23 cellular contexts compared by ENCODE assay signal in the genomic region with DNA sequence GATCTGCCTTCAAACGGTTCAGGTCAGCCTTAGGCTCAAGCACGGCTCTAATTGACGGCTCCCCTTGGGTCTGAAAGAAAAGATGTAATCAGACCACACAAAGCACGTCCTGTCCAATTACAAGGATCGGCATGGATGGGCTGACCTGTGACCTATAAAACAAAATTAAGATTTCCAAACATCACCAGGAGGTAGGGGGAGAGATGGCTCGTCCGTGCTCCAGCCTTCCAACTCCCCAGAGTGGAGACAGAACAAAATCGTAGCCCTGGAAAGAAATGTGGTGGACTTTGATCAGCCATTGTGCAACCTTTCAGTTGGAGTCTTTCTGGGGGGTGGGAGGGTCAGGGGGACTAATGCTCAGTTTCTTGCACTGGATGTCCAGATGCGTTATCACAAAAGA.
DNase-seq lines count a peak whose midpoint lies in the region; ATAC-seq and TF ChIP-seq lines count a peak whose summit lies in the region.
"Had no signal": no experiment of that assay in that cellular context is flagged by ENCODE, and none has a peak within 500 bp of the region (broad histone marks: within the 10 kb centered on the region; RNA-seq: fewer than 3 reads in every experiment).

No MANE protein-coding gene starts in this region.

- peaks cover 20% of the 10 kb centered on the region for H3K4me1 Mint-ChIP-seq in progenitor cell of endocrine pancreas (ENCODE audit: low read depth)
- peaks cover 26% of the 10 kb centered on the region for H3K4me1 Mint-ChIP-seq in type B pancreatic cell (ENCODE audit: unreplicated experiment)
- no peaks in the 10 kb centered on the region for H3K4me1 Mint-ChIP-seq in T-helper 2 cell treated with Interferon-gamma antibody and Interleukin-4, amounts not matched to agents 5 μg/mL and 100 μg/mL, for 36 hours (ENCODE audit: low read depth)
- H3K4me1 Mint-ChIP-seq: CD4-positive, CD25-positive, alpha-beta regulatory T cell had no signal

- peaks cover 35% of the 10 kb centered on the region for H3K4me1 ChIP-seq in ectodermal cell (ENCODE audit: control insufficient read depth, insufficient read depth, low read length)
- H3K4me1 ChIP-seq in right lobe of liver = peaks cover 0 to 36% (median 15%) of the 10 kb centered on the region in 4 donors
- H3K4me1 ChIP-seq in ascending aorta = no peaks in the 10 kb centered on the region
- H3K4me1 ChIP-seq: BLaER1 had no signal

- H3K27me3 Mint-ChIP-seq in progenitor cell of endocrine pancreas = peaks cover 49% of the 10 kb centered on the region
- peaks cover 28% of the 10 kb centered on the region for H3K27me3 Mint-ChIP-seq in type B pancreatic cell
- H3K27me3 Mint-ChIP-seq in T-helper 2 cell treated with Interferon-gamma antibody and Interleukin-4, amounts not matched to agents 5 μg/mL and 100 μg/mL, for 36 hours (ENCODE audit: low read depth) = peaks cover 5% of the 10 kb centered on the region

- 30 to 33% methylated on average over 9 of the region's 9 CpGs for WGBS in ectodermal cell, 2 experiments
- WGBS in right lobe of liver (ENCODE audit: insufficient coverage, low coverage, low lambda C conversion rate, missing lambda C conversion rate) = 44% methylated on average over 9 of the region's 9 CpGs

- H3K4me3 Mint-ChIP-seq in progenitor cell of endocrine pancreas (ENCODE audit: low read depth) (peak overlapping the region; percentile 31), type B pancreatic cell (peak overlapping the region; percentile 48)
- H3K4me3 Mint-ChIP-seq in T-helper 2 cell treated with Interferon-gamma antibody and Interleukin-4, amounts not matched to agents 5 μg/mL and 100 μg/mL, for 36 hours = no peak overlapping the region
- H3K4me3 Mint-ChIP-seq: CD4-positive, CD25-positive, alpha-beta regulatory T cell had no signal

- no peak overlapping the region for H3K27ac Mint-ChIP-seq in progenitor cell of endocrine pancreas
- H3K27ac Mint-ChIP-seq in type B pancreatic cell = peak overlapping the region; percentile 4
- no peak overlapping the region for H3K27ac Mint-ChIP-seq in T-helper 2 cell treated with Interferon-gamma antibody and Interleukin-4, amounts not matched to agents 5 μg/mL and 100 μg/mL, for 36 hours
- H3K27ac Mint-ChIP-seq: CD4-positive, CD25-positive, alpha-beta regulatory T cell had no signal

- no peak for TF ChIP-seq POLR2A in right lobe of liver (IDR thresholded peaks at IDR 0.05)

- ATAC-seq in right lobe of liver (peak; percentile 55 to 74 (median 70)), HG02610 (IDR thresholded peaks at IDR 0.05; ENCODE audit: unreplicated experiment) (no peak)

- H3K4me3 ChIP-seq in ectodermal cell (ENCODE audit: insufficient read depth, low read depth, low read length) (no peak overlapping the region), right lobe of liver (peak overlapping the region in 2 of 3 donors; percentile 10 to 26), ascending aorta (no peak overlapping the region)
- H3K4me3 ChIP-seq: BLaER1, GM23248, MG63, PC-9 had no signal

- peaks cover 11% of the 10 kb centered on the region for H3K27me3 ChIP-seq in ectodermal cell (ENCODE audit: control insufficient read depth, insufficient read depth, low read length, poor library complexity, severe bottlenecking)
- no peaks in the 10 kb centered on the region for H3K27me3 ChIP-seq in right lobe of liver
- H3K27me3 ChIP-seq in ascending aorta = no peaks in the 10 kb centered on the region
- H3K27me3 ChIP-seq: BLaER1, MG63 had no signal

- H3K9me3 Mint-ChIP-seq in progenitor cell of endocrine pancreas (ENCODE audit: low read depth) (no peaks in the 10 kb centered on the region), type B pancreatic cell (no peaks in the 10 kb centered on the region)
- no peaks in the 10 kb centered on the region for H3K9me3 Mint-ChIP-seq in T-helper 2 cell treated with Interferon-gamma antibody and Interleukin-4, amounts not matched to agents 5 μg/mL and 100 μg/mL, for 36 hours

- H3K27ac ChIP-seq in ectodermal cell (ENCODE audit: insufficient read depth, low read depth, low read length, poor library complexity, severe bottlenecking) (peak overlapping the region; percentile 6), right lobe of liver (peak overlapping the region; percentile 4 to 78 (median 61)), ascending aorta (no peak overlapping the region)
- H3K27ac ChIP-seq: BLaER1, GM23248, PC-9, RWPE1 had no signal

- intact Hi-C loops in right lobe of liver (cut with DNase I) (no loop called here), ascending aorta (cut with DNase I) (no loop called here)

- TF ChIP-seq CTCF in right lobe of liver (IDR thresholded peaks at IDR 0.05) = no peak
- TF ChIP-seq CTCF in progenitor cell of endocrine pancreas (IDR thresholded peaks at IDR 0.05; ENCODE audit: unreplicated experiment) = no peak
- no peak for TF ChIP-seq CTCF in type B pancreatic cell (conservative IDR thresholded peaks at IDR 0.05)
- no peak for TF ChIP-seq CTCF in ascending aorta (IDR thresholded peaks at IDR 0.05)

- no peaks in the 10 kb centered on the region for H3K36me3 ChIP-seq in ectodermal cell (ENCODE audit: control insufficient read depth, insufficient read depth, low read length)
- H3K36me3 ChIP-seq in right lobe of liver = no peaks in the 10 kb centered on the region
- H3K36me3 ChIP-seq in ascending aorta = no peaks in the 10 kb centered on the region
- H3K36me3 ChIP-seq: BLaER1, MG63 had no signal

- H3K9me3 ChIP-seq in ectodermal cell (ENCODE audit: control insufficient read depth, low read length) (no peaks in the 10 kb centered on the region), right lobe of liver (no peaks in the 10 kb centered on the region), ascending aorta (no peaks in the 10 kb centered on the region)
- H3K9me3 ChIP-seq: BLaER1, MG63 had no signal

- DNase-seq in right lobe of liver (no peak), progenitor cell of endocrine pancreas (ENCODE audit: low spot score, unreplicated experiment) (no peak), type B pancreatic cell (ENCODE audit: extremely low spot score, unreplicated experiment) (no peak), HuH-7.5 (ENCODE audit: low spot score) (no peak), ascending aorta (ENCODE audit: low spot score in 2 of 2) (no peak)
- no peak for DNase-seq in T-helper 2 cell treated with Interferon-gamma antibody and Interleukin-4, amounts not matched to agents 5 μg/mL and 100 μg/mL, for 36 hours (ENCODE audit: low spot score)
- DNase-seq: CD4-positive, CD25-positive, alpha-beta regulatory T cell; GM23248; H7; KBM-7; MG63; NCI-H1105 treated with DMSO at 0.1 percent for 48 hours; NCI-H146; NCI-H2029; NCI-H446 treated with DMSO at 0.1 percent for 48 hours; NCI-H526; NCI-H82; PC-9; SHP77 had no signal

- no peaks in the 10 kb centered on the region for H3K36me3 Mint-ChIP-seq in progenitor cell of endocrine pancreas (ENCODE audit: insufficient read depth)
- no peaks in the 10 kb centered on the region for H3K36me3 Mint-ChIP-seq in type B pancreatic cell
- H3K36me3 Mint-ChIP-seq in T-helper 2 cell treated with Interferon-gamma antibody and Interleukin-4, amounts not matched to agents 5 μg/mL and 100 μg/mL, for 36 hours (ENCODE audit: low read depth) = no peaks in the 10 kb centered on the region
- H3K36me3 Mint-ChIP-seq: CD4-positive, CD25-positive, alpha-beta regulatory T cell had no signal

Comparison
In these comparisons a context has a peak if more than half of its experiments do, and no peak if none do; other contexts are left out.
1. H3K27ac ChIP-seq: peak in ectodermal cell (single experiment) and right lobe of liver (3 of 3); none in ascending aorta (0 of 2).
2. H3K4me3 ChIP-seq: peak in right lobe of liver (2 of 3); none in ectodermal cell (single experiment) and ascending aorta (0 of 2).